Comparison of ENCODE assay signal across 16 cellular contexts in genomic region chr1:167542109-167543032, GRCh38. TPM values are rescaled to one million over a fixed set of nuclear protein-coding genes. Genes with fewer than 3 reads are reported as not detected.
A peak's percentile ranks its signal among the peaks of the same experiment; 100 is the strongest.
DNase-seq lines count a peak whose midpoint lies in the region; ATAC-seq and TF ChIP-seq lines count a peak whose summit lies in the region.
"Had no signal": no experiment of that assay in that cellular context is flagged by ENCODE, and none has a peak within 500 bp of the region (broad histone marks: within the 10 kb centered on the region; RNA-seq: fewer than 3 reads in every experiment).

No MANE protein-coding gene starts in this region.

- 71 to 82% (median 75%) methylated on average over 12 of the region's 12 CpGs for WGBS in spleen, 5 donors

- no peak overlapping the region for H3K4me3 ChIP-seq in HL-60 (replicated peaks; ENCODE audit: insufficient read depth, low read length)
- no peak overlapping the region for H3K4me3 ChIP-seq in spleen
- H3K4me3 ChIP-seq: hepatocyte, SJSA1 had no signal

- peaks cover 17% of the 10 kb centered on the region for H3K36me3 Mint-ChIP-seq in activated T-cell treated with anti-CD3 and anti-CD28 coated beads, Interleukin-2, amount 50 U/mL, for 4 hours (ENCODE audit: insufficient read depth)
- H3K36me3 Mint-ChIP-seq in activated CD4-positive, alpha-beta memory T cell treated with anti-CD3 and anti-CD28 coated beads, Interleukin-2, amount 10 ng/mL, durations not matched to agents 7 days and 5 days (ENCODE audit: low read depth), result peaks cover 21% of the 10 kb centered on the region

- no peaks in the 10 kb centered on the region for H3K9me3 Mint-ChIP-seq in activated T-cell treated with anti-CD3 and anti-CD28 coated beads, Interleukin-2, amount 50 U/mL, for 4 hours
- no peaks in the 10 kb centered on the region for H3K9me3 Mint-ChIP-seq in activated CD4-positive, alpha-beta memory T cell treated with anti-CD3 and anti-CD28 coated beads, Interleukin-2, amount 10 ng/mL, durations not matched to agents 7 days and 5 days
- H3K9me3 Mint-ChIP-seq: central memory CD8-positive, alpha-beta T cell; memory B cell had no signal

- CTCF ChIA-PET in activated CD4-positive, alpha-beta memory T cell treated with anti-CD3 and anti-CD28 coated beads, Interleukin-2, amount 10 ng/mL, durations not matched to agents 7 days and 5 days (lab: Charles Lee), result interaction anchor here (0.8 to 4.6 kb wide), 22 partner anchors 7 to 322 kb away, joined by 3 to 53 read pairs (median 10); partner anchors contain the start of genes CD247, CREG1 and POU2F1

- H3K4me1 ChIP-seq in spleen, result peaks cover 0 to 82% (median 27%) of the 10 kb centered on the region in 6 donors
- H3K4me1 ChIP-seq: SJSA1 had no signal

- no peak for DNase-seq in activated T-cell treated with anti-CD3 and anti-CD28 coated beads, Interleukin-2, amount 50 U/mL, for 4 hours
- no peak for DNase-seq in activated T-cell treated with anti-CD3 and anti-CD28 coated beads, Interleukin-2, amount 50 U/mL, for 48 hours
- DNase-seq in HL-60 (ENCODE audit: low read depth in 1 of 2, low spot score in 1 of 2) (no peak), spleen (no peak), NCI-H524 (lab: John Stamatoyannopoulos, UW) (no peak)
- peak; percentile 43 for DNase-seq in activated CD4-positive, alpha-beta memory T cell treated with anti-CD3 and anti-CD28 coated beads, Interleukin-2, amount 10 ng/mL, durations not matched to agents 7 days and 5 days
- DNase-seq: activated effector memory CD4-positive, alpha-beta T cell treated with anti-CD3 and anti-CD28 coated beads, Interleukin-2, amount 50 U/mL, for 16 hours; NCI-H446 had no signal

- no peak overlapping the region for H3K4me3 Mint-ChIP-seq in activated T-cell treated with anti-CD3 and anti-CD28 coated beads, Interleukin-2, amount 50 U/mL, for 4 hours
- peak overlapping the region; percentile 15 for H3K4me3 Mint-ChIP-seq in activated CD4-positive, alpha-beta memory T cell treated with anti-CD3 and anti-CD28 coated beads, Interleukin-2, amount 10 ng/mL, durations not matched to agents 7 days and 5 days
- H3K4me3 Mint-ChIP-seq: central memory CD8-positive, alpha-beta T cell; memory B cell had no signal

- H3K27me3 ChIP-seq in HL-60 (ENCODE audit: insufficient read depth, poor library complexity, severe bottlenecking) (no peaks in the 10 kb centered on the region), spleen (replicated peaks in 1 of 7) (no peaks in the 10 kb centered on the region)
- H3K27me3 ChIP-seq: hepatocyte, SJSA1 had no signal

- ATAC-seq in activated T-cell treated with anti-CD3 and anti-CD28 coated beads, Interleukin-2, amount 50 U/mL, for 4 hours, result peak; percentile 28 to 40
- ATAC-seq in GM21360 (IDR thresholded peaks at IDR 0.05; ENCODE audit: unreplicated experiment) (no peak), GM18907 (IDR thresholded peaks at IDR 0.05; ENCODE audit: unreplicated experiment) (no peak)

- POLR2A ChIA-PET in activated CD4-positive, alpha-beta memory T cell treated with anti-CD3 and anti-CD28 coated beads, Interleukin-2, amount 10 ng/mL, durations not matched to agents 7 days and 5 days (lab: Charles Lee), result interaction anchor here (0.7 to 3.4 kb wide), 11 partner anchors 10 to 322 kb away, joined by 3 to 16 read pairs (median 3); partner anchors contain the start of genes CD247 and CREG1

- intact Hi-C loops in spleen (cut with DNase I; ENCODE audit: low total_unique reads), result no loop called here

- TF ChIP-seq CTCF in HL-60 (IDR thresholded peaks at IDR 0.05; ENCODE audit: insufficient read depth, low read length) (no peak), spleen (IDR thresholded peaks at IDR 0.05 in 8 of 11, conservative IDR thresholded peaks at IDR 0.05 in 3 of 11) (no peak)

- peaks cover 0 to 62% (median 25%) of the 10 kb centered on the region in 6 donors for H3K36me3 ChIP-seq in spleen
- H3K36me3 ChIP-seq: SJSA1 had no signal

- H3K9me3 ChIP-seq in spleen, result no peaks in the 10 kb centered on the region
- H3K9me3 ChIP-seq: SJSA1 had no signal

- H3K27ac ChIP-seq in HL-60 (replicated peaks) (peak overlapping the region; percentile 35), spleen (peak overlapping the region in 5 of 8 donors; percentile 3 to 60 (median 51))
- H3K27ac ChIP-seq: hepatocyte, SJSA1 had no signal

- no peaks in the 10 kb centered on the region for H3K27me3 Mint-ChIP-seq in activated T-cell treated with anti-CD3 and anti-CD28 coated beads, Interleukin-2, amount 50 U/mL, for 4 hours (ENCODE audit: low read depth)
- H3K27me3 Mint-ChIP-seq in activated CD4-positive, alpha-beta memory T cell treated with anti-CD3 and anti-CD28 coated beads, Interleukin-2, amount 10 ng/mL, durations not matched to agents 7 days and 5 days, result no peaks in the 10 kb centered on the region
- H3K27me3 Mint-ChIP-seq: central memory CD8-positive, alpha-beta T cell; memory B cell had no signal

- H3K27ac Mint-ChIP-seq in activated CD4-positive, alpha-beta memory T cell treated with anti-CD3 and anti-CD28 coated beads, Interleukin-2, amount 10 ng/mL, durations not matched to agents 7 days and 5 days, result peak overlapping the region; percentile 90
- H3K27ac Mint-ChIP-seq: memory B cell had no signal

- H3K4me1 Mint-ChIP-seq in activated T-cell treated with anti-CD3 and anti-CD28 coated beads, Interleukin-2, amount 50 U/mL, for 4 hours (ENCODE audit: low read depth), result peaks cover 14% of the 10 kb centered on the region
- peaks cover 68% of the 10 kb centered on the region for H3K4me1 Mint-ChIP-seq in activated CD4-positive, alpha-beta memory T cell treated with anti-CD3 and anti-CD28 coated beads, Interleukin-2, amount 10 ng/mL, durations not matched to agents 7 days and 5 days

- no peak for TF ChIP-seq POLR2A in spleen (IDR thresholded peaks at IDR 0.05)

RNA-seq across cellular contexts. Expression of gene CREG1, which starts 11.2 kb away (rescaled TPM):
- 10 to 100 TPM; 12.5 to 14.5 (median 14.3) TPM for total RNA-seq in activated T-cell treated with anti-CD3 and anti-CD28 coated beads, Interleukin-2, amount 50 U/mL, for 4 hours
- total RNA-seq in activated CD4-positive, alpha-beta memory T cell treated with anti-CD3 and anti-CD28 coated beads, Interleukin-2, amount 10 ng/mL, durations not matched to agents 7 days and 5 days, result 10 to 100 TPM; 19.5 TPM
- 100 to 1,000 TPM; 121 to 364 (median 227) TPM for total RNA-seq in spleen
- 10 to 100 TPM; 40.8 to 74.8 (median 70.4) TPM for polyA plus RNA-seq in spleen

RNA-seq across cellular contexts. Expression of gene CD247, which starts 24.0 kb away (rescaled TPM):
- total RNA-seq in activated T-cell treated with anti-CD3 and anti-CD28 coated beads, Interleukin-2, amount 50 U/mL, for 4 hours, result 10 to 100 TPM; 63.7 to 93.5 (median 73.2) TPM
- total RNA-seq in activated CD4-positive, alpha-beta memory T cell treated with anti-CD3 and anti-CD28 coated beads, Interleukin-2, amount 10 ng/mL, durations not matched to agents 7 days and 5 days, result 100 to 1,000 TPM; 239 to 242 TPM
- total RNA-seq in spleen, result 10 to 100 TPM; 15.8 to 67.1 (median 37.7) TPM
- polyA plus RNA-seq in spleen, result 10 to 100 TPM; 16.0 to 17.8 (median 16.3) TPM
- total RNA-seq: hepatocyte, LHCN-M2, osteocyte, SJSA1 had no signal
- polyA plus RNA-seq: hepatocyte had no signal

Comparison
In these comparisons a context has a peak if more than half of its experiments do, and no peak if none do; other contexts are left out.
1. ATAC-seq: peak in activated T-cell treated with anti-CD3 and anti-CD28 coated beads, Interleukin-2, amount 50 U/mL, for 4 hours (2 of 2); none in GM21360 (single experiment) and GM18907 (single experiment).
2. RNA of gene CREG1, which starts 11.2 kb away (total RNA-seq): 121 to 364 TPM in spleen; 19.5 TPM in activated CD4-positive, alpha-beta memory T cell treated with anti-CD3 and anti-CD28 coated beads, Interleukin-2, amount 10 ng/mL, durations not matched to agents 7 days and 5 days and 12.5 to 14.5 TPM in activated T-cell treated with anti-CD3 and anti-CD28 coated beads, Interleukin-2, amount 50 U/mL, for 4 hours; every median in the first group is over 4 times any median in the second.